Comparison of ENCODE assay signal across 1 cellular context in the genomic region with DNA sequence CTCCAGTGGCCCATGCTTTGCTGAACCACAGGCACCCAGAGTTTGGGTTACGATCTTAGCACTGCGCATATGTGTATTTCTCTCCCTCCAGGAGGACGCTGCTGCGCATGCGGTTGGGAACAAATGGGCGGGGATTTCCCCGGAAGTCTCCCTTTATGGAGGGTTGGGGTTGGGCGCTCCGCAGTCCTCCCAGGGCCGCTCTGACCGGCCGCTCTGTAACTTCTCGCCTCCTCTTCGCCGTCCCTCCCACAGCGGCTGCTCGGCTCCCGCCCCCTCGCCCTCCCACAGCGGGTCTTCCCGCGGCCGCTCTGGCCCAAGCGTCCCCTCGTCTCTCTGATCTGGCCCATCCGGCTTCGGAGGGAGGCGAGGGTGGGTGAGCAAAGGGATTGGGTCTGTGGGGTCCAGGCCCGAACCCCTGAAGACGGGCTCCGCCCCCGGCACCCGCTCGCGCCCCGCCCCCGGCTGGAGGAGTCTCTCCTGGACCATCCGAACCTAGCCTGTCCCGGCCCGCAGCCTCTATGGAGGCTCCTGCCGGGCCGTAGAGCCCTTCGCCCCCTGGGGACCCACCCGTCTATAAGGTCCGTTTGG.
A peak's percentile ranks its signal among the peaks of the same experiment; 100 is the strongest.
TF ChIP-seq lines count a peak whose summit lies in the region.

A gene with protein sequence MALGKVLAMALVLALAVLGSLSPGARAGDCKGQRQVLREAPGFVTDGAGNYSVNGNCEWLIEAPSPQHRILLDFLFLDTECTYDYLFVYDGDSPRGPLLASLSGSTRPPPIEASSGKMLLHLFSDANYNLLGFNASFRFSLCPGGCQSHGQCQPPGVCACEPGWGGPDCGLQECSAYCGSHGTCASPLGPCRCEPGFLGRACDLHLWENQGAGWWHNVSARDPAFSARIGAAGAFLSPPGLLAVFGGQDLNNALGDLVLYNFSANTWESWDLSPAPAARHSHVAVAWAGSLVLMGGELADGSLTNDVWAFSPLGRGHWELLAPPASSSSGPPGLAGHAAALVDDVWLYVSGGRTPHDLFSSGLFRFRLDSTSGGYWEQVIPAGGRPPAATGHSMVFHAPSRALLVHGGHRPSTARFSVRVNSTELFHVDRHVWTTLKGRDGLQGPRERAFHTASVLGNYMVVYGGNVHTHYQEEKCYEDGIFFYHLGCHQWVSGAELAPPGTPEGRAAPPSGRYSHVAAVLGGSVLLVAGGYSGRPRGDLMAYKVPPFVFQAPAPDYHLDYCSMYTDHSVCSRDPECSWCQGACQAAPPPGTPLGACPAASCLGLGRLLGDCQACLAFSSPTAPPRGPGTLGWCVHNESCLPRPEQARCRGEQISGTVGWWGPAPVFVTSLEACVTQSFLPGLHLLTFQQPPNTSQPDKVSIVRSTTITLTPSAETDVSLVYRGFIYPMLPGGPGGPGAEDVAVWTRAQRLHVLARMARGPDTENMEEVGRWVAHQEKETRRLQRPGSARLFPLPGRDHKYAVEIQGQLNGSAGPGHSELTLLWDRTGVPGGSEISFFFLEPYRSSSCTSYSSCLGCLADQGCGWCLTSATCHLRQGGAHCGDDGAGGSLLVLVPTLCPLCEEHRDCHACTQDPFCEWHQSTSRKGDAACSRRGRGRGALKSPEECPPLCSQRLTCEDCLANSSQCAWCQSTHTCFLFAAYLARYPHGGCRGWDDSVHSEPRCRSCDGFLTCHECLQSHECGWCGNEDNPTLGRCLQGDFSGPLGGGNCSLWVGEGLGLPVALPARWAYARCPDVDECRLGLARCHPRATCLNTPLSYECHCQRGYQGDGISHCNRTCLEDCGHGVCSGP (N-terminal part only) (plus strand): TSS at position 328 of the 588 bp plus-strand sequence. CDS start 609 bp downstream, outside the sequence.

TF ChIP-seq in HepG2, 621 proteins besides CTCF, POLR2A, EP300 and RAD21 (continued from another document):
- TF ChIP-seq, protein P1, sequence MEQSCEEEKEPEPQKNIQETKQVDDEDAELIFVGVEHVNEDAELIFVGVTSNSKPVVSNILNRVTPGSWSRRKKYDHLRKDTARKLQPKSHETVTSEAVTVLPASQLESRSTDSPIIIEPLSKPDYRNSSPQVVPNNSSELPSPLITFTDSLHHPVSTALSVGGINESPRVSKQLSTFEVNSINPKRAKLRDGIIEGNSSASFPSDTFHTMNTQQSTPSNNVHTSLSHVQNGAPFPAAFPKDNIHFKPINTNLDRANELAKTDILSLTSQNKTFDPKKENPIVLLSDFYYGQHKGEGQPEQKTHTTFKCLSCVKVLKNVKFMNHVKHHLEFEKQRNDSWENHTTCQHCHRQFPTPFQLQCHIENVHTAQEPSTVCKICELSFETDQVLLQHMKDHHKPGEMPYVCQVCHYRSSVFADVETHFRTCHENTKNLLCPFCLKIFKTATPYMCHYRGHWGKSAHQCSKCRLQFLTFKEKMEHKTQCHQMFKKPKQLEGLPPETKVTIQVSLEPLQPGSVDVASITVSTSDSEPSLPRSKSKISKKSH (CRISPR knock-in tag; IDR thresholded peaks at IDR 0.05; ENCODE audit: borderline replicate concordance): peak; percentile 51; the same call in 1 of the 2 replicates
- peak; percentile 89; the same call in 1 of the 2 replicates for TF ChIP-seq ZNF34 (CRISPR knock-in tag; IDR thresholded peaks at IDR 0.05; ENCODE audit: borderline replicate concordance)
- no peak for TF ChIP-seq ZSCAN22 (CRISPR knock-in tag; IDR thresholded peaks at IDR 0.05)
- TF ChIP-seq, protein P2, sequence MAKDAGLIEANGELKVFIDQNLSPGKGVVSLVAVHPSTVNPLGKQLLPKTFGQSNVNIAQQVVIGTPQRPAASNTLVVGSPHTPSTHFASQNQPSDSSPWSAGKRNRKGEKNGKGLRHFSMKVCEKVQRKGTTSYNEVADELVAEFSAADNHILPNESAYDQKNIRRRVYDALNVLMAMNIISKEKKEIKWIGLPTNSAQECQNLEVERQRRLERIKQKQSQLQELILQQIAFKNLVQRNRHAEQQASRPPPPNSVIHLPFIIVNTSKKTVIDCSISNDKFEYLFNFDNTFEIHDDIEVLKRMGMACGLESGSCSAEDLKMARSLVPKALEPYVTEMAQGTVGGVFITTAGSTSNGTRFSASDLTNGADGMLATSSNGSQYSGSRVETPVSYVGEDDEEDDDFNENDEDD (CRISPR knock-in tag; IDR thresholded peaks at IDR 0.05; ENCODE audit: borderline replicate concordance): 0 out of 2 replicates have a peak, but pooled peaks have one; percentile 33
- 0 out of 2 replicates have a peak, but pooled peaks have one; percentile 31 for TF ChIP-seq CBX5 (CRISPR knock-in tag; IDR thresholded peaks at IDR 0.05; ENCODE audit: borderline replicate concordance)
- peak; percentile 96 for TF ChIP-seq GABPB1 (CRISPR knock-in tag; IDR thresholded peaks at IDR 0.05)
